1 cellular context compared by ENCODE assay signal in genomic region chr1:178672434-178672833, GRCh38.
A peak's percentile ranks its signal among the peaks of the same experiment; 100 is the strongest.
TF ChIP-seq lines count a peak whose summit lies in the region.

No MANE protein-coding gene starts in this region.

TF ChIP-seq in HEK293, 187 proteins besides CTCF, POLR2A, EP300 and RAD21 (continued from another document):
- TF ChIP-seq ZBTB49 (tag by site-specific recombination; IDR thresholded peaks at IDR 0.05; ENCODE audit: low read depth): no peak
- TF ChIP-seq ZNF514 (tag by site-specific recombination; IDR thresholded peaks at IDR 0.05): no peak
- TF ChIP-seq, protein P1, sequence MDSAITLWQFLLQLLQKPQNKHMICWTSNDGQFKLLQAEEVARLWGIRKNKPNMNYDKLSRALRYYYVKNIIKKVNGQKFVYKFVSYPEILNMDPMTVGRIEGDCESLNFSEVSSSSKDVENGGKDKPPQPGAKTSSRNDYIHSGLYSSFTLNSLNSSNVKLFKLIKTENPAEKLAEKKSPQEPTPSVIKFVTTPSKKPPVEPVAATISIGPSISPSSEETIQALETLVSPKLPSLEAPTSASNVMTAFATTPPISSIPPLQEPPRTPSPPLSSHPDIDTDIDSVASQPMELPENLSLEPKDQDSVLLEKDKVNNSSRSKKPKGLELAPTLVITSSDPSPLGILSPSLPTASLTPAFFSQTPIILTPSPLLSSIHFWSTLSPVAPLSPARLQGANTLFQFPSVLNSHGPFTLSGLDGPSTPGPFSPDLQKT (IDR thresholded peaks at IDR 0.05; ENCODE audit: borderline replicate concordance, low read depth, low read length): no peak
- TF ChIP-seq ZNF629 (tag by site-specific recombination; IDR thresholded peaks at IDR 0.05): no peak
- peak; percentile 94 for TF ChIP-seq SETDB1 (IDR thresholded peaks at IDR 0.05; ENCODE audit: insufficient read length, low read length)
- TF ChIP-seq ZXDB (tag by site-specific recombination; IDR thresholded peaks at IDR 0.05): no peak
- no peak for TF ChIP-seq ZNF426 (tag by site-specific recombination; IDR thresholded peaks at IDR 0.05)
- TF ChIP-seq ZNF16 (tag by site-specific recombination; IDR thresholded peaks at IDR 0.05; ENCODE audit: low read depth): no peak
- no peak for TF ChIP-seq YY1 (tag by site-specific recombination; IDR thresholded peaks at IDR 0.05)
- no peak for TF ChIP-seq PATZ1 (tag by site-specific recombination; IDR thresholded peaks at IDR 0.05)
- TF ChIP-seq, protein P2, sequence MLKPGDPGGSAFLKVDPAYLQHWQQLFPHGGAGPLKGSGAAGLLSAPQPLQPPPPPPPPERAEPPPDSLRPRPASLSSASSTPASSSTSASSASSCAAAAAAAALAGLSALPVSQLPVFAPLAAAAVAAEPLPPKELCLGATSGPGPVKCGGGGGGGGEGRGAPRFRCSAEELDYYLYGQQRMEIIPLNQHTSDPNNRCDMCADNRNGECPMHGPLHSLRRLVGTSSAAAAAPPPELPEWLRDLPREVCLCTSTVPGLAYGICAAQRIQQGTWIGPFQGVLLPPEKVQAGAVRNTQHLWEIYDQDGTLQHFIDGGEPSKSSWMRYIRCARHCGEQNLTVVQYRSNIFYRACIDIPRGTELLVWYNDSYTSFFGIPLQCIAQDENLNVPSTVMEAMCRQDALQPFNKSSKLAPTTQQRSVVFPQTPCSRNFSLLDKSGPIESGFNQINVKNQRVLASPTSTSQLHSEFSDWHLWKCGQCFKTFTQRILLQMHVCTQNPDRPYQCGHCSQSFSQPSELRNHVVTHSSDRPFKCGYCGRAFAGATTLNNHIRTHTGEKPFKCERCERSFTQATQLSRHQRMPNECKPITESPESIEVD (tag by site-specific recombination; IDR thresholded peaks at IDR 0.05): no peak
- no peak for TF ChIP-seq ZNF639 (tag by site-specific recombination; IDR thresholded peaks at IDR 0.05)
- no peak for TF ChIP-seq ZNF157 (tag by site-specific recombination; IDR thresholded peaks at IDR 0.05)
- TF ChIP-seq KLF7 (tag by site-specific recombination; IDR thresholded peaks at IDR 0.05; ENCODE audit: borderline replicate concordance): no peak
- no peak for TF ChIP-seq SP3 (tag by site-specific recombination; IDR thresholded peaks at IDR 0.05)
- TF ChIP-seq ZNF623 (tag by site-specific recombination; IDR thresholded peaks at IDR 0.05): no peak
- no peak for TF ChIP-seq ZSCAN23 (tag by site-specific recombination; IDR thresholded peaks at IDR 0.05)
- TF ChIP-seq REPIN1 (tag by site-specific recombination; IDR thresholded peaks at IDR 0.05; ENCODE audit: low read depth): no peak
- no peak for TF ChIP-seq ZIC2 (tag by site-specific recombination; IDR thresholded peaks at IDR 0.05)
- peak; percentile 96 for TF ChIP-seq TRIM28 (IDR thresholded peaks at IDR 0.05; ENCODE audit: borderline replicate concordance, low read length)
- peak; percentile 98 for TF ChIP-seq ZNF791 (tag by site-specific recombination; IDR thresholded peaks at IDR 0.05)
- no peak for TF ChIP-seq SP2 (tag by site-specific recombination; IDR thresholded peaks at IDR 0.05)
